In genomic region chr7:108569381-108570145, GRCh38 we compare ENCODE assay signal across 8 cellular contexts. TPM values are rescaled to one million over a fixed set of nuclear protein-coding genes. Genes with fewer than 3 reads are reported as not detected.
A peak's percentile ranks its signal among the peaks of the same experiment; 100 is the strongest.
DNase-seq lines count a peak whose midpoint lies in the region; ATAC-seq and FAIRE-seq lines count a peak whose summit lies in the region.

TSS of gene DNAJB9 (plus strand) at chr7:108569874. CDS start at chr7:108571727, 1,853 bp downstream.
TSS of gene THAP5 (minus strand) at chr7:108569706. CDS start at chr7:108569569, 137 bp downstream.

- 0% methylated on average over 58 to 65 of the region's 65 CpGs for WGBS in aorta, 2 donors

- FAIRE-seq in GM18507 (lab: Jason Lieb, UNC): peak; percentile 97

- intact Hi-C loops in aorta (cut with DNase I): loop anchor here (1.0 kb wide), 1 partner anchor 43 kb away; the partner anchor contains the start of gene PNPLA8 (in 2 of the 2)

- no peaks in the 10 kb centered on the region for H3K27me3 ChIP-seq in rectal smooth muscle tissue (ENCODE audit: control insufficient read depth, insufficient read depth, low read length)
- H3K27me3 ChIP-seq in aorta (ENCODE audit: control insufficient read depth in 1 of 2, insufficient read depth in 2 of 2, low read length in 1 of 2): no peaks in the 10 kb centered on the region

- no peaks in the 10 kb centered on the region for H3K36me3 ChIP-seq in rectal smooth muscle tissue (ENCODE audit: control insufficient read depth, insufficient read depth, low read length)
- H3K36me3 ChIP-seq in aorta (ENCODE audit: control insufficient read depth in 1 of 2, insufficient read depth in 2 of 2, low read length in 1 of 2): peaks cover 0 to 3% of the 10 kb centered on the region in 2 donors

- H3K9ac ChIP-seq in rectal smooth muscle tissue (ENCODE audit: low read length): peak within 1 kb of the TSS; percentile 96

- H3K27ac ChIP-seq in rectal smooth muscle tissue (ENCODE audit: low read depth, low read length) (peak within 1 kb of the TSS; percentile 98), aorta (ENCODE audit: low read depth in 1 of 2, low read length in 2 of 2) (peak within 1 kb of the TSS; percentile 93 to 97)

- peaks cover 3% of the 10 kb centered on the region for H3K4me1 ChIP-seq in rectal smooth muscle tissue (ENCODE audit: control insufficient read depth, insufficient read depth, low read length)
- H3K4me1 ChIP-seq in aorta (ENCODE audit: control insufficient read depth in 1 of 2, insufficient read depth in 2 of 2, low read length in 2 of 2): no peaks in the 10 kb centered on the region

- H3K4me3 ChIP-seq in rectal smooth muscle tissue (ENCODE audit: low read length) (peak within 1 kb of the TSS; percentile 92), aorta (ENCODE audit: low read length in 2 of 2) (peak within 1 kb of the TSS; percentile 61 to 67)

- DNase-seq in GM18507 (ENCODE audit: extremely low spot score, insufficient read length, low read depth): peak; percentile 94
- peak; percentile 96 for DNase-seq in NCI-H2029 treated with DMSO at 0.1 percent for 48 hours (lab: John Stamatoyannopoulos, UW)
- peak; percentile 97 for DNase-seq in T-helper 9 cell
- peak; percentile 100 for DNase-seq in astrocyte of the hippocampus (ENCODE audit: low read depth, low spot score)
- peak; percentile 97 for DNase-seq in hepatic stellate cell (ENCODE audit: low spot score)
- peak; percentile 100 for DNase-seq in aorta

- ATAC-seq in HG02981 (IDR thresholded peaks at IDR 0.05; ENCODE audit: unreplicated experiment) (peak; percentile 92), aorta (ENCODE audit: low FRiP score) (peak; percentile 100)

- H3K9me3 ChIP-seq in aorta (ENCODE audit: control insufficient read depth, low read length): no peaks in the 10 kb centered on the region

RNA-seq across cellular contexts. Expression of gene DNAJB9, which starts in this region (rescaled TPM):
- 10 to 100 TPM; 24.3 to 28.4 TPM for total RNA-seq in aorta
- polyA plus RNA-seq in aorta: 10 to 100 TPM; 19.4 to 21.0 TPM

RNA-seq across cellular contexts. Expression of gene THAP5, which starts in this region (rescaled TPM):
- total RNA-seq in aorta: 10 to 100 TPM; 23.6 to 27.4 TPM
- polyA plus RNA-seq in aorta: 10 to 100 TPM; 13.0 to 16.7 TPM

Comparison
In these comparisons a context has a peak if more than half of its experiments do, and no peak if none do; other contexts are left out.
1. Peak in every context shown above with its lines: DNase-seq, ATAC-seq, H3K4me3 ChIP-seq and H3K27ac ChIP-seq.